Comparison of ENCODE assay signal across 1 cellular context in genomic region chr6:33116417-33116816, GRCh38.
A peak's percentile ranks its signal among the peaks of the same experiment; 100 is the strongest.
TF ChIP-seq lines count a peak whose summit lies in the region.

No MANE protein-coding gene starts in this region.

TF ChIP-seq in H1, 55 proteins besides CTCF, POLR2A, EP300 and RAD21:
- TF ChIP-seq ATF2 (IDR thresholded peaks at IDR 0.05; ENCODE audit: low read length) (0 out of 2 replicates have a peak, but pooled peaks have one; percentile 60), MAX (IDR thresholded peaks at IDR 0.05) (peak; percentile 11; the same call in 1 of the 2 replicates), SIN3A (conservative IDR thresholded peaks at IDR 0.05 in 1 of 2, IDR thresholded peaks at IDR 0.05 in 1 of 2; ENCODE audit: low read depth in 1 of 2, low read length in 2 of 2) (peak; percentile 52 to 79; a peak in 2 of 4 replicates), KDM1A (IDR thresholded peaks at IDR 0.05; ENCODE audit: borderline replicate concordance, low read length) (no peak), HDAC6 (IDR thresholded peaks at IDR 0.05; ENCODE audit: low read depth, low read length) (no peak), SIRT6 (IDR thresholded peaks at IDR 0.05; ENCODE audit: low read length) (no peak), YY1 (IDR thresholded peaks at IDR 0.05; ENCODE audit: low read depth, low read length) (no peak), EZH2 (IDR thresholded peaks at IDR 0.05; ENCODE audit: low read depth, low read length, severe bottlenecking) (no peak), SAP30 (IDR thresholded peaks at IDR 0.05; ENCODE audit: insufficient read depth, insufficient replicate concordance, low read length) (peak; percentile 30), POLR2AphosphoS5 (IDR thresholded peaks at IDR 0.05; ENCODE audit: low read depth, low read length) (0 out of 2 replicates have a peak, but pooled peaks have one; percentile 69)
